In the genomic region with DNA sequence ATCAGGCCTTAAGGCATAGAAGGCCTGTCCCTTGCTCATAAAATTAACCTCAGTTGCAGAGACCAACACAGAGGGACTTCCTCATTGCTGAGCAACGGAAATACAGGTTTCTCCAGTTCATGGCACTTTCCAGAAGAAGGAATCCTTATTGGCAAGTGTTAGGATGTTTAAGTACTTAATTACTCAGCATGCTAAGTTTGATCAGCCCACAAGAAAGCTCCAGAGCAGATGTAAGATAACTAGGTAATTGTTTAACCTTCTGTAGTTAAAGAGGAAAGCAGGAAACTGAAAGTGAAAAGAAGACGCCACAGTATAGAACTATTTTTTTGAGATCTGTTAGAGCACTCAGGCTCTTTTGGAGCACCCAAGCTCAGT, we compare ENCODE assay signal across 8 cellular contexts. TPM values are rescaled to one million over a fixed set of nuclear protein-coding genes. Genes with fewer than 3 reads are reported as not detected.
A peak's percentile ranks its signal among the peaks of the same experiment; 100 is the strongest.
DNase-seq lines count a peak whose midpoint lies in the region; ATAC-seq and TF ChIP-seq lines count a peak whose summit lies in the region.

No MANE protein-coding gene starts in this region.

- no peak overlapping the region for H3K18ac ChIP-seq in mesenchymal stem cell (ENCODE audit: low read depth in 1 of 2, low read length in 2 of 2)

- H2BK5ac ChIP-seq in mesenchymal stem cell (ENCODE audit: low read depth, low read length, poor library complexity, severe bottlenecking): no peak overlapping the region

- H4K20me1 ChIP-seq in PC-9 (ENCODE audit: insufficient read depth): no peaks in the 10 kb centered on the region

- no peak overlapping the region for H3K23ac ChIP-seq in mesenchymal stem cell (ENCODE audit: low read length in 2 of 2)

- H2BK15ac ChIP-seq in mesenchymal stem cell (ENCODE audit: low read depth, poor library complexity, severe bottlenecking): no peak overlapping the region

- H2BK120ac ChIP-seq in mesenchymal stem cell (ENCODE audit: low read depth, low read length): no peak overlapping the region

- H3K14ac ChIP-seq in mesenchymal stem cell (ENCODE audit: low read length in 2 of 2): no peak overlapping the region

- no peak overlapping the region; the same call in 1 of the 2 replicates for H3K4me3 ChIP-seq in PC-9
- no peak overlapping the region for H3K4me3 ChIP-seq in mesenchymal stem cell (ENCODE audit: insufficient read depth in 1 of 2, low read depth in 1 of 2, low read length in 2 of 2)

- no peak overlapping the region for H2BK12ac ChIP-seq in mesenchymal stem cell (ENCODE audit: low read length in 2 of 2)

- H3F3A ChIP-seq in PC-9 (ENCODE audit: insufficient read depth, low read depth): peaks cover 26% of the 10 kb centered on the region

- H3K36me3 ChIP-seq in PC-9 (ENCODE audit: low read depth) (peaks cover 13% of the 10 kb centered on the region), mesenchymal stem cell (ENCODE audit: control insufficient read depth in 1 of 2, insufficient read depth in 2 of 2, low read depth in 1 of 2, low read length in 2 of 2) (peaks cover 0 to 51% of the 10 kb centered on the region in 2 experiments)

- no peaks in the 10 kb centered on the region for H3K27me3 ChIP-seq in PC-9 (ENCODE audit: insufficient read depth, low read depth)
- peaks cover 0 to 9% of the 10 kb centered on the region in 2 experiments for H3K27me3 ChIP-seq in mesenchymal stem cell (ENCODE audit: control insufficient read depth in 1 of 2, insufficient read depth in 1 of 2, low read length in 2 of 2)

- H2AFZ ChIP-seq in PC-9 (no peak overlapping the region), mesenchymal stem cell (ENCODE audit: low read depth, low read length) (no peak overlapping the region)

- no peaks in the 10 kb centered on the region for H3K9me2 ChIP-seq in PC-9 (ENCODE audit: insufficient read depth)

- H3K79me2 ChIP-seq in PC-9 (ENCODE audit: low read depth): peaks cover 7% of the 10 kb centered on the region; the same call in 1 of the 2 replicates

- CTCF ChIA-PET in PC-9 (lab: Charles Lee): no interaction called here

- no peak overlapping the region for H4K91ac ChIP-seq in mesenchymal stem cell (ENCODE audit: low read length)

- H4K8ac ChIP-seq in mesenchymal stem cell (ENCODE audit: low read length): no peak overlapping the region

- no peak for TF ChIP-seq CTCF in PC-9 (conservative IDR thresholded peaks at IDR 0.05)

- POLR2A ChIA-PET in PC-9 (lab: Charles Lee; ENCODE audit: unreplicated experiment): interaction anchor here (0.6 to 0.7 kb wide), 5 partner anchors 11 to 1769 kb away, joined by 3 to 5 read pairs (median 3); partner anchors contain the start of gene ACOT9

- no peak overlapping the region for H3K9ac ChIP-seq in mesenchymal stem cell (ENCODE audit: low read length)

- H3K27ac ChIP-seq in PC-9 (peak overlapping the region; percentile 74), mesenchymal stem cell (ENCODE audit: low read length, poor library complexity, severe bottlenecking) (peak overlapping the region; percentile 88)

- H3K4me2 ChIP-seq in PC-9 (peak overlapping the region; percentile 72), mesenchymal stem cell (ENCODE audit: low read length, poor library complexity, severe bottlenecking) (no peak overlapping the region)

- H2AK5ac ChIP-seq in mesenchymal stem cell (ENCODE audit: low read length, severe bottlenecking): no peak overlapping the region

- BruUV-seq in PC-9 (replicated peaks; lab: Mats Ljungman, UMichigan): no TSS peak

- H3K4ac ChIP-seq in mesenchymal stem cell (ENCODE audit: low read depth in 1 of 2, low read length in 2 of 2): no peak overlapping the region

- H3K79me1 ChIP-seq in mesenchymal stem cell (replicated peaks; ENCODE audit: low read length, poor library complexity, severe bottlenecking): no peaks in the 10 kb centered on the region

- DNase-seq in PC-9 (peak; percentile 46 to 98), mesenchymal stem cell (no peak), anterior cingulate cortex (lab: John Stamatoyannopoulos, UW) (no peak), GM19238 (ENCODE audit: insufficient read length, low spot score) (no peak), NCI-H345 treated with DMSO at 0.1 percent for 48 hours (lab: John Stamatoyannopoulos, UW; ENCODE audit: unreplicated experiment) (no peak)
- no peak for DNase-seq in NK-92 treated with Interleukin-12 subunit alpha and Interleukin-12 subunit beta, amount 100 ng/mL, for 24 hours (lab: John Stamatoyannopoulos, UW)

- H3K9me3 ChIP-seq in PC-9 (ENCODE audit: insufficient read depth, low read depth): no peaks in the 10 kb centered on the region
- no peaks in the 10 kb centered on the region for H3K9me3 ChIP-seq in mesenchymal stem cell (ENCODE audit: control insufficient read depth, low read length)

- WGBS in mesenchymal stem cell: 71% methylated on average over 1 of the region's 2 CpGs

- peaks cover 24% of the 10 kb centered on the region for H3K4me1 ChIP-seq in PC-9 (replicated peaks; ENCODE audit: insufficient read depth)
- peaks cover 9% of the 10 kb centered on the region for H3K4me1 ChIP-seq in mesenchymal stem cell (ENCODE audit: control insufficient read depth, insufficient read depth, low read depth, low read length)

- intact Hi-C loops in PC-9 (cut with micrococcal nuclease; ENCODE audit: unreplicated experiment): loop anchor here (1.0 to 5.0 kb wide), 3 partner anchors 135 to 1457 kb away; partner anchors contain the start of gene MBTPS2

- ATAC-seq in GM18870 (IDR thresholded peaks at IDR 0.05; ENCODE audit: unreplicated experiment): peak; percentile 72
- peak; percentile 76 for ATAC-seq in HG02571 (IDR thresholded peaks at IDR 0.05; ENCODE audit: unreplicated experiment)

RNA-seq across cellular contexts. Expression of gene SMS, which starts 33.5 kb away (rescaled TPM):
- 186 and 218 TPM in 2 replicates for total RNA-seq in PC-9 (2021)
- polyA plus RNA-seq in mesenchymal stem cell (2013, experiment 1 of 2): 63.7 TPM
- polyA plus RNA-seq in mesenchymal stem cell (2013, experiment 2 of 2): 65.0 TPM

RNA-seq across cellular contexts. Expression of gene PHEX, which starts 58.1 kb away (rescaled TPM):
- total RNA-seq in PC-9 (2021): 2.1 and 3.5 TPM in 2 replicates
- polyA plus RNA-seq in mesenchymal stem cell (2013, experiment 1 of 2): 0.41 TPM
- polyA plus RNA-seq in mesenchymal stem cell (2013, experiment 2 of 2): 0.34 TPM

Comparison
In these comparisons a context has a peak if more than half of its experiments do, and no peak if none do; other contexts are left out.
1. DNase-seq: peak in PC-9 (2 of 2); none in mesenchymal stem cell (single experiment), anterior cingulate cortex (0 of 58), NK-92 treated with Interleukin-12 subunit alpha and Interleukin-12 subunit beta, amount 100 ng/mL, for 24 hours (single experiment), GM19238 (single experiment) and NCI-H345 treated with DMSO at 0.1 percent for 48 hours (single experiment).